In the genomic region with DNA sequence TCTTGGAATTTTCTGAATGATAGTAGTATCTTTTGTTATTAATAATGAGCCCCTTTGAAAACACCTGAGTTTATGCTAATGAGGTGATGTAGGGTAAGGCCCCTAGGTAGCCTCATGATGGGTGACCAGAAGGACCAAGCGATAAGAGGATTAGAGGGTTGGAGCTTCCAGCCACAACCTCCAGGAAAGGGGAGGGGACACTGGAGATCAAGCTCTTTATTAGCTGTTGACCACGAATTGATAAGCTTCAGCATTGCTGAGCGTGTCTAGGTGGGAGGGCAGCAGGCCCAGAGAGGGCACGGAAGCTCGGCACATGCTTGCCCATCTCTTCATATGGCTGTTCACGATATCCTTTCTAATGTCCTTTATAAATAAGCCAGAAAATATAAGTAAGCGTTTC, we compare ENCODE assay signal across 36 cellular contexts. TPM values are rescaled to one million over a fixed set of nuclear protein-coding genes. Genes with fewer than 3 reads are reported as not detected.
"Had no signal": no experiment of that assay in that cellular context is flagged by ENCODE, and none has a peak within 500 bp of the region (broad histone marks: within the 10 kb centered on the region; RNA-seq: fewer than 3 reads in every experiment).

No MANE protein-coding gene starts in this region.

- H3K36me3 Mint-ChIP-seq: activated CD4-positive, alpha-beta memory T cell treated with anti-CD3 and anti-CD28 coated beads for 36 hours; activated naive CD8-positive, alpha-beta T cell treated with anti-CD3 and anti-CD28 coated beads for 36 hours; WTC11 had no signal

- H3K9me3 Mint-ChIP-seq: activated CD4-positive, alpha-beta memory T cell treated with anti-CD3 and anti-CD28 coated beads for 36 hours; activated CD4-positive, alpha-beta T cell treated with anti-CD3 and anti-CD28 coated beads, Interleukin-2, amount 10 ng/mL, durations not matched to agents 7 days and 5 days; activated naive CD8-positive, alpha-beta T cell treated with anti-CD3 and anti-CD28 coated beads for 36 hours; activated T-cell treated with anti-CD3 and anti-CD28 coated beads, Interleukin-2, amount 50 U/mL, for 4 hours; activated T-helper 1 cell treated with anti-CD3 and anti-CD28 coated beads, Interleukin-12 subunit alpha, Interleukin-12 subunit beta, Interleukin-2, Interleukin-4 antibody, amounts not matched to agents 30 ng/mL and 10 ng/mL and 1 ng/mL, durations not matched to agents 14 hours and 24 hours and 36 hours had no signal

- H3K4me3 Mint-ChIP-seq: activated CD4-positive, alpha-beta memory T cell treated with anti-CD3 and anti-CD28 coated beads for 36 hours; activated CD4-positive, alpha-beta T cell treated with anti-CD3 and anti-CD28 coated beads for 36 hours; activated CD4-positive, alpha-beta T cell treated with anti-CD3 and anti-CD28 coated beads, Interleukin-2, amount 10 ng/mL, durations not matched to agents 7 days and 5 days; activated naive CD8-positive, alpha-beta T cell treated with anti-CD3 and anti-CD28 coated beads for 36 hours; activated T-cell treated with anti-CD3 and anti-CD28 coated beads, Interleukin-2, amount 50 U/mL, for 4 hours; activated T-helper 1 cell treated with anti-CD3 and anti-CD28 coated beads, Interleukin-12 subunit alpha, Interleukin-12 subunit beta, Interleukin-2, Interleukin-4 antibody, amounts not matched to agents 30 ng/mL and 10 ng/mL and 1 ng/mL, durations not matched to agents 14 hours and 24 hours and 36 hours; WTC11 had no signal

- H3K27ac Mint-ChIP-seq: activated CD4-positive, alpha-beta memory T cell treated with anti-CD3 and anti-CD28 coated beads for 36 hours; activated CD4-positive, alpha-beta T cell treated with anti-CD3 and anti-CD28 coated beads for 36 hours; activated CD4-positive, alpha-beta T cell treated with anti-CD3 and anti-CD28 coated beads, Interleukin-2, amount 10 ng/mL, durations not matched to agents 7 days and 5 days; activated naive CD8-positive, alpha-beta T cell treated with anti-CD3 and anti-CD28 coated beads for 36 hours; activated T-helper 1 cell treated with anti-CD3 and anti-CD28 coated beads, Interleukin-12 subunit alpha, Interleukin-12 subunit beta, Interleukin-2, Interleukin-4 antibody, amounts not matched to agents 30 ng/mL and 10 ng/mL and 1 ng/mL, durations not matched to agents 14 hours and 24 hours and 36 hours; WTC11 had no signal

- FAIRE-seq: RCC 7860, TTC549 had no signal

- ATAC-seq: activated CD4-positive, alpha-beta T cell treated with anti-CD3 and anti-CD28 coated beads for 36 hours; activated CD4-positive, CD25-positive, alpha-beta regulatory T cell treated with anti-CD3 and anti-CD28 coated beads, Interleukin-2, amount 50 U/mL, for 24 hours; activated T-cell treated with anti-CD3 and anti-CD28 coated beads, Interleukin-2, amount 50 U/mL, for 4 hours; Right ventricle myocardium inferior; WTC11 had no signal

- DNase-seq: activated CD4-positive, alpha-beta memory T cell treated with anti-CD3 and anti-CD28 coated beads for 36 hours; activated CD4-positive, alpha-beta T cell treated with anti-CD3 and anti-CD28 coated beads for 36 hours; activated CD4-positive, alpha-beta T cell treated with anti-CD3 and anti-CD28 coated beads, Interleukin-2, amount 10 ng/mL, durations not matched to agents 7 days and 5 days; activated CD8-positive, alpha-beta memory T cell treated with anti-CD3 and anti-CD28 coated beads, Interleukin-2, amount 50 U/mL, for 4 hours; activated naive CD4-positive, alpha-beta T cell treated with anti-CD3 and anti-CD28 coated beads, Interleukin-2, amount 50 U/mL, for 16 hours; activated naive CD8-positive, alpha-beta T cell treated with anti-CD3 and anti-CD28 coated beads for 36 hours; activated T-cell treated with anti-CD3 and anti-CD28 coated beads for 4 hours; activated T-cell treated with anti-CD3 and anti-CD28 coated beads, Interleukin-2, amount 50 U/mL, for 4 hours; amniotic stem cell; aorta; Karpas-422; KBM-7; NCI-H1105; NCI-H1417 treated with DMSO at 0.1 percent for 48 hours; NCI-H187 treated with DMSO at 0.1 percent for 48 hours; NCI-H2081; NCI-H226; NCI-H446 treated with DMSO at 0.1 percent for 48 hours; NCI-H524; NCI-H69; NK-92 treated with Interleukin-12 subunit alpha and Interleukin-12 subunit beta, amount 100 ng/mL, for 24 hours; PC-9; SIG-M5; SW 1271; T-helper 1 cell; T-helper 2 cell; T1000 had no signal

- H3K4me1 Mint-ChIP-seq: activated CD4-positive, alpha-beta T cell treated with anti-CD3 and anti-CD28 coated beads for 36 hours; activated CD4-positive, alpha-beta T cell treated with anti-CD3 and anti-CD28 coated beads, Interleukin-2, amount 10 ng/mL, durations not matched to agents 7 days and 5 days; activated naive CD8-positive, alpha-beta T cell treated with anti-CD3 and anti-CD28 coated beads for 36 hours had no signal

RNA-seq across cellular contexts. Expression of gene KIAA2012, which starts 39.0 kb away (rescaled TPM):
- total RNA-seq: activated CD4-positive, alpha-beta memory T cell treated with anti-CD3 and anti-CD28 coated beads for 36 hours; activated CD4-positive, alpha-beta T cell treated with anti-CD3 and anti-CD28 coated beads for 36 hours; activated CD4-positive, alpha-beta T cell treated with anti-CD3 and anti-CD28 coated beads, Interleukin-2, amount 10 ng/mL, durations not matched to agents 7 days and 5 days; activated naive CD8-positive, alpha-beta T cell treated with anti-CD3 and anti-CD28 coated beads for 36 hours; activated T-cell treated with anti-CD3 and anti-CD28 coated beads, Interleukin-2, amount 50 U/mL, for 4 hours; activated T-helper 1 cell treated with anti-CD3 and anti-CD28 coated beads, Interleukin-12 subunit alpha, Interleukin-12 subunit beta, Interleukin-2, Interleukin-4 antibody, amounts not matched to agents 30 ng/mL and 10 ng/mL and 1 ng/mL, durations not matched to agents 14 hours and 24 hours and 36 hours; aorta; cardiac muscle cell; MCF 10A; PC-9; Right ventricle myocardium inferior; SK-MEL-5; WTC11 had no signal
